In the genomic region with DNA sequence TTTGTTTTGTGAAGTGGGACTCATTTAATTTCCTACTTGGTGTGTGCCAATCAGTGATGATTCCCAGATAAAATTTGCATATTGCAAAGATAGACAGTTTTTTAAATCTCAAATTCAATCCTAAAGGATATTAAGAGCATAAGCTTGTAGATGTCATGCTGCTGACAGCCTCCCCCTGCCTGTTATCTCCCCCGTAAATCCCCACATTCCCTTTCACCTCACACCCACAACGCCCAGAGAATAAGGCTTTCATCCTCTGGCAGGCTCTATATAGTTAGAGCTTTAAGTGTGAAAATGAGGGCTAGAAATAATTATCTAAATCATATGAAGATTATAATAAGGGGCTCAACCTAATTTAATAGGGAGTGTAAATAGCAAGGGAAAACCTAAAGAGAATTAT, we compare ENCODE assay signal across 4 cellular contexts.
"Had no signal": no experiment of that assay in that cellular context is flagged by ENCODE, and none has a peak within 500 bp of the region (broad histone marks: within the 10 kb centered on the region; RNA-seq: fewer than 3 reads in every experiment).

No MANE protein-coding gene starts in this region.

- H3K27ac ChIP-seq: HL-60 had no signal

- H3K27ac Mint-ChIP-seq: IgD-negative memory B cell had no signal

- H3K4me3 Mint-ChIP-seq: IgD-negative memory B cell had no signal

- H3K36me3 Mint-ChIP-seq: IgD-negative memory B cell had no signal

- H3K4me3 ChIP-seq: K562 had no signal

- H3K4me1 Mint-ChIP-seq: IgD-negative memory B cell had no signal

- DNase-seq: IMR-90 had no signal

- H3K9me3 Mint-ChIP-seq: IgD-negative memory B cell had no signal
